28 cellular contexts compared by ENCODE assay signal in genomic region chr2:105150231-105150630, GRCh38.
"Had no signal": no experiment of that assay in that cellular context is flagged by ENCODE, and none has a peak within 500 bp of the region (broad histone marks: within the 10 kb centered on the region; RNA-seq: fewer than 3 reads in every experiment).

No MANE protein-coding gene starts in this region.

- H3K4me3 Mint-ChIP-seq: natural killer cell treated with Interleukin-12 subunit alpha and Interleukin-12 subunit beta and Interleukin-15 and Interleukin-18, amount 100 ng/mL, for 72 hours; nephron progenitor cell; neural crest cell; stimulated activated effector memory CD8-positive, alpha-beta T cell treated with anti-CD3 and anti-CD28 coated beads, Interleukin-12 subunit alpha, Interleukin-12 subunit beta, amount 100 ng/mL, for 72 hours; stimulated activated naive B cell treated with anti-CD40 and anti-IgM and Interleukin-4, amounts not matched to agents 10 μg/mL and 1 μg/mL and 100 μg/mL, for 72 hours; stimulated activated naive CD8-positive, alpha-beta T cell treated with anti-CD3 and anti-CD28 coated beads, Interleukin-15, Interleukin-2, amounts not matched to agents 100 ng/mL and 50 ng/mL, for 24 hours had no signal

- H3K27ac ChIP-seq: neutrophil, ovary, parathyroid adenoma, psoas muscle, right lobe of liver, sigmoid colon, stomach, thoracic aorta, thyroid gland, tibial nerve, upper lobe of left lung, vagina had no signal

- H3K9me3 ChIP-seq: neutrophil, ovary, psoas muscle, right lobe of liver, sigmoid colon, stomach, thoracic aorta, thyroid gland, tibial nerve, upper lobe of left lung, vagina had no signal

- H3K4me1 ChIP-seq: parathyroid adenoma, psoas muscle, right lobe of liver, sigmoid colon, stomach, thyroid gland, tibial nerve, upper lobe of left lung had no signal

- H3K9me3 Mint-ChIP-seq: natural killer cell treated with Interleukin-12 subunit alpha and Interleukin-12 subunit beta and Interleukin-15 and Interleukin-18, amount 100 ng/mL, for 72 hours; stimulated activated effector memory CD8-positive, alpha-beta T cell treated with anti-CD3 and anti-CD28 coated beads, Interleukin-12 subunit alpha, Interleukin-12 subunit beta, amount 100 ng/mL, for 72 hours; stimulated activated naive B cell treated with anti-CD40 and anti-IgM and Interleukin-4, amounts not matched to agents 10 μg/mL and 1 μg/mL and 100 μg/mL, for 72 hours; stimulated activated naive CD8-positive, alpha-beta T cell treated with anti-CD3 and anti-CD28 coated beads, Interleukin-15, Interleukin-2, amounts not matched to agents 100 ng/mL and 50 ng/mL, for 24 hours had no signal

- H3K36me3 ChIP-seq: neutrophil, ovary, right lobe of liver, sigmoid colon, stomach, thoracic aorta, thyroid gland, tibial nerve, upper lobe of left lung, vagina had no signal

- ATAC-seq: natural killer cell treated with Interleukin-12 subunit alpha and Interleukin-12 subunit beta and Interleukin-15 and Interleukin-18, amount 100 ng/mL, for 72 hours; psoas muscle; right cardiac atrium; right lobe of liver; stimulated activated effector memory CD8-positive, alpha-beta T cell treated with anti-CD3 and anti-CD28 coated beads, Interleukin-12 subunit alpha, Interleukin-12 subunit beta, amount 100 ng/mL, for 72 hours; stimulated activated naive B cell treated with anti-CD40 and anti-IgM and Interleukin-4, amounts not matched to agents 10 μg/mL and 1 μg/mL and 100 μg/mL, for 72 hours had no signal

- H2AFZ ChIP-seq: parathyroid adenoma had no signal

- H3K79me2 ChIP-seq: parathyroid adenoma had no signal

- H3K27me3 Mint-ChIP-seq: progenitor cell of endocrine pancreas had no signal

- H3K27ac Mint-ChIP-seq: natural killer cell treated with Interleukin-12 subunit alpha and Interleukin-12 subunit beta and Interleukin-15 and Interleukin-18, amount 100 ng/mL, for 72 hours; nephron progenitor cell; progenitor cell of endocrine pancreas; stimulated activated effector memory CD8-positive, alpha-beta T cell treated with anti-CD3 and anti-CD28 coated beads, Interleukin-12 subunit alpha, Interleukin-12 subunit beta, amount 100 ng/mL, for 72 hours; stimulated activated naive B cell treated with anti-CD40 and anti-IgM and Interleukin-4, amounts not matched to agents 10 μg/mL and 1 μg/mL and 100 μg/mL, for 72 hours; stimulated activated naive CD8-positive, alpha-beta T cell treated with anti-CD3 and anti-CD28 coated beads, Interleukin-15, Interleukin-2, amounts not matched to agents 100 ng/mL and 50 ng/mL, for 24 hours had no signal

- H3K4me1 Mint-ChIP-seq: nephron progenitor cell; stimulated activated effector memory CD8-positive, alpha-beta T cell treated with anti-CD3 and anti-CD28 coated beads, Interleukin-12 subunit alpha, Interleukin-12 subunit beta, amount 100 ng/mL, for 72 hours had no signal

- H3K9ac ChIP-seq: parathyroid adenoma had no signal

- DNase-seq: nephron progenitor cell; nucleus accumbens; ovary; posterior cingulate gyrus; psoas muscle; right cardiac atrium; right lobe of liver; sigmoid colon; small intestine; stimulated activated CD4-positive, alpha-beta T cell treated with anti-CD3 and anti-CD28 coated beads, Interleukin-15, amount 100 ng/mL, for 24 hours; stimulated activated CD4-positive, alpha-beta T cell treated with anti-CD3 and anti-CD28 coated beads, Interleukin-2, amount 100 ng/mL, for 24 hours; stimulated activated CD4-positive, alpha-beta T cell treated with anti-CD3 and anti-CD28 coated beads, Interleukin-2, amount 100 ng/mL, for 48 hours; stimulated activated CD4-positive, alpha-beta T cell treated with anti-CD3 and anti-CD28 coated beads, Interleukin-4, amount 100 ng/mL, for 24 hours; stimulated activated naive B cell treated with anti-CD40 and anti-IgM and Interleukin-4, amounts not matched to agents 10 μg/mL and 1 μg/mL and 100 μg/mL, for 72 hours; stimulated activated naive CD4-positive, alpha-beta T cell treated with Interleukin-2 at 50 U/mL for 16 hours; stomach; thyroid gland; upper lobe of left lung had no signal

- H3K36me3 Mint-ChIP-seq: natural killer cell treated with Interleukin-12 subunit alpha and Interleukin-12 subunit beta and Interleukin-15 and Interleukin-18, amount 100 ng/mL, for 72 hours; stimulated activated effector memory CD8-positive, alpha-beta T cell treated with anti-CD3 and anti-CD28 coated beads, Interleukin-12 subunit alpha, Interleukin-12 subunit beta, amount 100 ng/mL, for 72 hours had no signal

- H3K4me3 ChIP-seq: ovary, psoas muscle, right lobe of liver, sigmoid colon, stomach, thoracic aorta, thyroid gland, tibial nerve, upper lobe of left lung, vagina had no signal

- H3K27me3 ChIP-seq: ovary, right lobe of liver, thyroid gland, upper lobe of left lung, vagina had no signal
